12 cellular contexts compared by ENCODE assay signal in the genomic region with DNA sequence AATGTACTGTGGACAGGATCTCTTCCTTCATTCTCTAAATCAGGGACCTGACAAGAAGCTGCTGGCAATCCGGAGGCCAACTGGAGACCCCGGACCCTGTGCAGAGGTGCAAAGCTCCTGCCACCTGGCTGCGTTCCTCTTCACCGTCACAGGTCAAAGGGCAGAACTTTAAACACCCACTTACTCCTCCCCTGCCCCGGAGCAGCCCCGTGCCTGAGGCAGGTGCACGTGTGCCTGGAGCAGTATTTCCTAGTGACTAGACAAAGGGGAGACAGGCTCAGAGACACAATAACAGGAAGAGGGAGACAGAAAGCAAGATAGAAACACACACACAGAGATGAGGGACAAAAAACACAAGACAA. TPM values are rescaled to one million over a fixed set of nuclear protein-coding genes. Genes with fewer than 3 reads are reported as not detected.
DNase-seq lines count a peak whose midpoint lies in the region; ATAC-seq and TF ChIP-seq lines count a peak whose summit lies in the region.
"Had no signal": no experiment of that assay in that cellular context is flagged by ENCODE, and none has a peak within 500 bp of the region (broad histone marks: within the 10 kb centered on the region; RNA-seq: fewer than 3 reads in every experiment).

No MANE protein-coding gene starts in this region.

- H3K27me3 ChIP-seq in cardiac muscle cell, result no peaks in the 10 kb centered on the region
- H3K27me3 ChIP-seq: BLaER1, suprapubic skin had no signal

- H3K9me3 ChIP-seq in cardiac muscle cell (ENCODE audit: low read depth), result no peaks in the 10 kb centered on the region
- H3K9me3 ChIP-seq: BLaER1, suprapubic skin had no signal

- H3K27ac ChIP-seq in cardiac muscle cell, result peak overlapping the region; percentile 84
- H3K27ac ChIP-seq: BLaER1, suprapubic skin had no signal

- no peaks in the 10 kb centered on the region for H3K36me3 ChIP-seq in cardiac muscle cell
- H3K36me3 ChIP-seq: BLaER1, suprapubic skin had no signal

- H3K4me1 Mint-ChIP-seq in type B pancreatic cell (ENCODE audit: unreplicated experiment), result peaks cover 40% of the 10 kb centered on the region

- intact Hi-C loops in Right ventricle myocardium superior (cut with DNase I) (no loop called here), left colon (cut with DNase I, micrococcal nuclease) (loop anchor here in 1 of 2 donors (10.0 kb wide), 1 partner anchor 274 kb away; no protein-coding TSS in a partner anchor)

- H3K4me1 ChIP-seq in cardiac muscle cell (ENCODE audit: low read depth), result peaks cover 39% of the 10 kb centered on the region

- H3K9me3 Mint-ChIP-seq in type B pancreatic cell, result no peaks in the 10 kb centered on the region

- peak overlapping the region; percentile 94 for H3K27ac Mint-ChIP-seq in type B pancreatic cell

- H3K27me3 Mint-ChIP-seq in type B pancreatic cell, result no peaks in the 10 kb centered on the region

- no peak overlapping the region for H3K4me3 ChIP-seq in cardiac muscle cell
- H3K4me3 ChIP-seq: BLaER1, suprapubic skin had no signal

- ATAC-seq in Right ventricle myocardium superior (ENCODE audit: poor library complexity) (no peak), left colon (peak; percentile 79), HG03460 (IDR thresholded peaks at IDR 0.05; ENCODE audit: unreplicated experiment) (no peak)

- H3K36me3 Mint-ChIP-seq in type B pancreatic cell, result no peaks in the 10 kb centered on the region

- DNase-seq in cardiac muscle cell (ENCODE audit: low read depth in 1 of 2, low spot score in 1 of 2) (no peak), Right ventricle myocardium superior (no peak), SHP77 (lab: John Stamatoyannopoulos, UW) (peak; percentile 56 to 57), left colon (peak; percentile 29 to 41), type B pancreatic cell (ENCODE audit: extremely low spot score, unreplicated experiment) (no peak), MV-4-11 (lab: John Stamatoyannopoulos, UW) (no peak), HCEC 1CT (no peak)
- DNase-seq: NCI-H2029 treated with DMSO at 0.1 percent for 48 hours had no signal

- TF ChIP-seq CTCF in cardiac muscle cell (IDR thresholded peaks at IDR 0.05; ENCODE audit: low read depth, low read length) (no peak), type B pancreatic cell (conservative IDR thresholded peaks at IDR 0.05) (no peak)

- peak overlapping the region; percentile 67 for H3K4me3 Mint-ChIP-seq in type B pancreatic cell

RNA-seq across cellular contexts. Expression of a gene that starts 6.6 kb away (rescaled TPM):
- total RNA-seq in cardiac muscle cell (10.9 and 14.0 TPM in 2 replicates), Right ventricle myocardium superior (12.7 TPM), left colon (10 to 100 TPM; 22.9 to 24.1 TPM), type B pancreatic cell (ENCODE audit: low replicate concordance) (36.0 and 37.3 TPM in 2 replicates)
- 29.1 and 35.1 TPM in 2 replicates for polyA plus RNA-seq in cardiac muscle cell

RNA-seq across cellular contexts. Expression of a gene that starts 30.0 kb away (rescaled TPM):
- total RNA-seq in cardiac muscle cell (3.2 and 15.6 TPM in 2 replicates), Right ventricle myocardium superior (14.3 TPM), left colon (not detected), type B pancreatic cell (ENCODE audit: low replicate concordance) (2.3 TPM in 1 of 2 replicates, not detected in the other)
- polyA plus RNA-seq in cardiac muscle cell, result 11.4 and 21.5 TPM in 2 replicates
- total RNA-seq: T-helper 1 cell treated with Interleukin-12 subunit alpha and Interleukin-12 subunit beta and Interleukin-4 antibody, amounts not matched to agents 30 ng/mL and 1 ng/mL, for 36 hours had no signal

Comparison
In these comparisons a context has a peak if more than half of its experiments do, and no peak if none do; other contexts are left out.
1. DNase-seq: peak in SHP77 (2 of 2) and left colon (2 of 2); none in cardiac muscle cell (0 of 2), Right ventricle myocardium superior (single experiment), type B pancreatic cell (single experiment), MV-4-11 (single experiment) and HCEC 1CT (single experiment).